Comparison of ENCODE assay signal across 10 cellular contexts in genomic region chr12:68958337-68958736, GRCh38. TPM values are rescaled to one million over a fixed set of nuclear protein-coding genes. Genes with fewer than 3 reads are reported as not detected.
DNase-seq lines count a peak whose midpoint lies in the region; ATAC-seq and TF ChIP-seq lines count a peak whose summit lies in the region.
"Had no signal": no experiment of that assay in that cellular context is flagged by ENCODE, and none has a peak within 500 bp of the region (broad histone marks: within the 10 kb centered on the region; RNA-seq: fewer than 3 reads in every experiment).

No MANE protein-coding gene starts in this region.

- no peak for TF ChIP-seq CTCF in heart left ventricle (IDR thresholded peaks at IDR 0.05)
- no peak for TF ChIP-seq CTCF in smooth muscle cell (IDR thresholded peaks at IDR 0.05; ENCODE audit: borderline replicate concordance, insufficient read depth, poor library complexity, severe bottlenecking)

- no peak overlapping the region for H2AFZ ChIP-seq in smooth muscle cell (ENCODE audit: low read depth)

- H3K9me3 ChIP-seq in BLaER1 (peaks cover 33% of the 10 kb centered on the region), heart left ventricle (no peaks in the 10 kb centered on the region), smooth muscle cell (replicated peaks; ENCODE audit: low read depth) (no peaks in the 10 kb centered on the region)

- H3K4me1 ChIP-seq in BLaER1 (peaks cover 19% of the 10 kb centered on the region), heart left ventricle (peaks cover 0 to 4% (median 0%) of the 10 kb centered on the region in 12 donors), smooth muscle cell (ENCODE audit: low read depth) (no peaks in the 10 kb centered on the region)

- H3K27ac ChIP-seq in BLaER1 (peak overlapping the region; percentile 64), heart left ventricle (no peak overlapping the region), smooth muscle cell (ENCODE audit: low read depth) (no peak overlapping the region)

- H3F3A ChIP-seq in smooth muscle cell (ENCODE audit: low read depth), result no peaks in the 10 kb centered on the region

- H3K9ac ChIP-seq in BLaER1, result no peak overlapping the region
- H3K9ac ChIP-seq in smooth muscle cell (ENCODE audit: low read depth), result no peak overlapping the region

- H3K79me2 ChIP-seq in smooth muscle cell (ENCODE audit: low read depth), result no peaks in the 10 kb centered on the region

- peaks cover 48% of the 10 kb centered on the region for H3K4me1 Mint-ChIP-seq in activated T-cell treated with anti-CD3 and anti-CD28 coated beads, Interleukin-2, amount 50 U/mL, for 4 hours (ENCODE audit: low read depth)

- H3K4me2 ChIP-seq in BLaER1, result peak overlapping the region; percentile 73
- H3K4me2 ChIP-seq in smooth muscle cell, result no peak overlapping the region

- H4K20me1 ChIP-seq in BLaER1 (no peaks in the 10 kb centered on the region), smooth muscle cell (ENCODE audit: low read depth) (no peaks in the 10 kb centered on the region)

- intact Hi-C loops in heart left ventricle (cut with DNase I), result no loop called here

- peak; percentile 94 for ATAC-seq in GM19043 (IDR thresholded peaks at IDR 0.05; ENCODE audit: low read depth, unreplicated experiment)
- ATAC-seq in HG03025 (IDR thresholded peaks at IDR 0.05; ENCODE audit: low FRiP score, unreplicated experiment), result peak; percentile 75
- ATAC-seq in activated T-cell treated with anti-CD3 and anti-CD28 coated beads, Interleukin-2, amount 50 U/mL, for 4 hours, result peak; percentile 89 to 94
- no peak for ATAC-seq in heart left ventricle

- no peak for DNase-seq in activated T-cell treated with anti-CD3 and anti-CD28 coated beads, Interleukin-2, amount 50 U/mL, for 4 hours
- DNase-seq in heart left ventricle (no peak), HuH-7 (ENCODE audit: low spot score) (no peak), smooth muscle cell (lab: John Stamatoyannopoulos, UW; ENCODE audit: unreplicated experiment) (no peak), C1 segment of cervical spinal cord (lab: John Stamatoyannopoulos, UW) (no peak)
- DNase-seq: activated effector memory CD4-positive, alpha-beta T cell treated with anti-CD3 and anti-CD28 coated beads, Interleukin-2, amount 50 U/mL, for 16 hours; naive B cell had no signal

- no peak overlapping the region; the same call in 1 of the 2 replicates for H3K4me3 ChIP-seq in BLaER1
- no peak overlapping the region for H3K4me3 ChIP-seq in heart left ventricle
- no peak overlapping the region for H3K4me3 ChIP-seq in smooth muscle cell

- no peaks in the 10 kb centered on the region for H3K27me3 Mint-ChIP-seq in activated T-cell treated with anti-CD3 and anti-CD28 coated beads, Interleukin-2, amount 50 U/mL, for 4 hours (ENCODE audit: low read depth)
- H3K27me3 Mint-ChIP-seq: naive B cell had no signal

- H3K36me3 Mint-ChIP-seq in activated T-cell treated with anti-CD3 and anti-CD28 coated beads, Interleukin-2, amount 50 U/mL, for 4 hours (ENCODE audit: insufficient read depth), result no peaks in the 10 kb centered on the region
- H3K36me3 Mint-ChIP-seq: naive B cell had no signal

- TF ChIP-seq POLR2A in heart left ventricle (IDR thresholded peaks at IDR 0.05), result no peak

- no peaks in the 10 kb centered on the region for H3K36me3 ChIP-seq in BLaER1
- no peaks in the 10 kb centered on the region for H3K36me3 ChIP-seq in heart left ventricle
- H3K36me3 ChIP-seq in smooth muscle cell (ENCODE audit: low read depth), result no peaks in the 10 kb centered on the region

- H3K9me3 Mint-ChIP-seq in activated T-cell treated with anti-CD3 and anti-CD28 coated beads, Interleukin-2, amount 50 U/mL, for 4 hours, result no peaks in the 10 kb centered on the region
- H3K9me3 Mint-ChIP-seq: naive B cell had no signal

- WGBS in heart left ventricle, 4 donors, result 58 to 72% (median 62%) methylated on average over 3 of the region's 3 CpGs
- 94% methylated on average over 3 of the region's 3 CpGs for WGBS in smooth muscle cell (ENCODE audit: low lambda C conversion rate)

- H3K4me3 Mint-ChIP-seq in activated T-cell treated with anti-CD3 and anti-CD28 coated beads, Interleukin-2, amount 50 U/mL, for 4 hours, result peak overlapping the region; percentile 37

- H3K27me3 ChIP-seq in BLaER1 (no peaks in the 10 kb centered on the region), heart left ventricle (no peaks in the 10 kb centered on the region), smooth muscle cell (ENCODE audit: low read depth) (no peaks in the 10 kb centered on the region)

RNA-seq across cellular contexts. Expression of gene CPM, which starts 25.4 kb away (rescaled TPM):
- 100 to 1,000 TPM in 1 of 3 donors, 10 to 100 TPM in 2; 55.3 to 101 (median 56.2) TPM for total RNA-seq in activated T-cell treated with anti-CD3 and anti-CD28 coated beads, Interleukin-2, amount 50 U/mL, for 4 hours
- total RNA-seq in heart left ventricle (10 to 100 TPM in 3 of 9 donors, 1 to 10 TPM in 6; 2.0 to 25.4 (median 8.8) TPM), smooth muscle cell (0.22 and 6.2 TPM in 2 replicates)
- polyA plus RNA-seq in heart left ventricle (10 to 100 TPM in 1 of 2 donors, 1 to 10 TPM in 1; 3.4 to 10.7 TPM), smooth muscle cell (0.57 and 1.2 TPM in 2 replicates)

Comparison
In these comparisons a context has a peak if more than half of its experiments do, and no peak if none do; other contexts are left out.
1. ATAC-seq: peak in GM19043 (single experiment), HG03025 (single experiment) and activated T-cell treated with anti-CD3 and anti-CD28 coated beads, Interleukin-2, amount 50 U/mL, for 4 hours (2 of 2); none in heart left ventricle (0 of 4).